27 cellular contexts compared by ENCODE assay signal in the genomic region with DNA sequence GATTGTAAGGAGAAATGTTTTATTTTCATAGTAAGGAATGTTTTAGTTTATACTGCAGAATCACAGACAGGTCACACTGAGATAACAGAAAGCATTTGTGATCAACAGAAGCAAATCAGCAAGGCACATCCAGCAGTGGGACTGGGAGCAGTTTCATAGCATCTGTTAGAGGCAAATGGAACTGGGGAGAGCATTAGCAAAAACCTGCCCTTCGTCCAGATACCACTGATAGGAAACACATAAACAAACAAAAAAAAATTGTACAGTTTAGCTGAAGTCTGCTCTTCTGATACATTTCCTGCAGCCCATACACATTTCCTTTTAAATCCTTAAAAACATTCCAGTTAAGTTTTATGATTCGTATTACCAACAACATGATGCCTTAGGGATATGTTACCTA.
"Had no signal": no experiment of that assay in that cellular context is flagged by ENCODE, and none has a peak within 500 bp of the region (broad histone marks: within the 10 kb centered on the region; RNA-seq: fewer than 3 reads in every experiment).

No MANE protein-coding gene starts in this region.

- H3K27ac ChIP-seq: left lung, lower lobe of right lung, pancreas, prostate gland, skin epidermis, stomach, testis, thyroid gland, upper lobe of right lung, uterus had no signal

- FAIRE-seq: kidney, pancreas had no signal

- H3K9me3 ChIP-seq: left lung, lower lobe of right lung, pancreas, prostate gland, stomach, testis, thyroid gland, upper lobe of right lung, uterus had no signal

- H3K4me1 ChIP-seq: left lung, prostate gland, testis, upper lobe of right lung, uterus had no signal

- H3K27me3 ChIP-seq: left lung, pancreas, stomach, testis, thyroid gland, upper lobe of right lung, uterus had no signal

- DNase-seq: hypothalamus; immature natural killer cell; kidney; left colon; left lung; lower lobe of right lung; naive thymus-derived CD8-positive, alpha-beta T cell; nucleus accumbens; pancreas; posterior cingulate gyrus; retina; right cardiac atrium; stimulated activated CD4-positive, alpha-beta T cell treated with anti-CD3 and anti-CD28 coated beads, Interleukin-12 subunit alpha, Interleukin-12 subunit beta, amount 100 ng/mL, for 4 hours; stimulated activated CD4-positive, alpha-beta T cell treated with anti-CD3 and anti-CD28 coated beads, Interleukin-15, amount 100 ng/mL, for 24 hours; stimulated activated CD4-positive, alpha-beta T cell treated with anti-CD3 and anti-CD28 coated beads, Interleukin-2, amount 100 ng/mL, for 24 hours; stimulated activated CD4-positive, alpha-beta T cell treated with anti-CD3 and anti-CD28 coated beads, Interleukin-4, amount 100 ng/mL, for 1 hour; stimulated activated naive B cell treated with anti-CD40 and anti-IgM and Interleukin-4, amounts not matched to agents 10 μg/mL and 1 μg/mL and 100 μg/mL, for 72 hours; stimulated activated naive CD8-positive, alpha-beta T cell treated with anti-CD3 and anti-CD28 coated beads, Interleukin-15, Interleukin-2, amounts not matched to agents 100 U/mL and 50 U/mL, for 24 hours; stomach; testis; thyroid gland; trophoblast cell; upper lobe of right lung; uterus had no signal

- ATAC-seq: left colon; left lung; lower lobe of right lung; naive thymus-derived CD8-positive, alpha-beta T cell; pancreas; right cardiac atrium; sciatic nerve; stimulated activated naive B cell treated with anti-CD40 and anti-IgM and Interleukin-4, amounts not matched to agents 10 μg/mL and 1 μg/mL and 100 μg/mL, for 72 hours; stimulated activated naive CD8-positive, alpha-beta T cell treated with anti-CD3 and anti-CD28 coated beads, Interleukin-15, Interleukin-2, amounts not matched to agents 100 U/mL and 50 U/mL, for 24 hours; upper lobe of right lung had no signal

- H3K36me3 ChIP-seq: left lung, lower lobe of right lung, pancreas, prostate gland, stomach, thyroid gland, upper lobe of right lung, uterus had no signal

- H3K4me3 ChIP-seq: left lung, lower lobe of right lung, pancreas, prostate gland, skin epidermis, stomach, testis, thyroid gland, upper lobe of right lung, uterus had no signal
